Comparison of ENCODE assay signal across 1 cellular context in genomic region chr9:71816782-71817549, GRCh38.
TF ChIP-seq lines count a peak whose summit lies in the region.

No MANE protein-coding gene starts in this region.

TF ChIP-seq in WTC11, 78 proteins besides CTCF, POLR2A, EP300 and RAD21 (continued from another document):
- TF ChIP-seq, protein P1, sequence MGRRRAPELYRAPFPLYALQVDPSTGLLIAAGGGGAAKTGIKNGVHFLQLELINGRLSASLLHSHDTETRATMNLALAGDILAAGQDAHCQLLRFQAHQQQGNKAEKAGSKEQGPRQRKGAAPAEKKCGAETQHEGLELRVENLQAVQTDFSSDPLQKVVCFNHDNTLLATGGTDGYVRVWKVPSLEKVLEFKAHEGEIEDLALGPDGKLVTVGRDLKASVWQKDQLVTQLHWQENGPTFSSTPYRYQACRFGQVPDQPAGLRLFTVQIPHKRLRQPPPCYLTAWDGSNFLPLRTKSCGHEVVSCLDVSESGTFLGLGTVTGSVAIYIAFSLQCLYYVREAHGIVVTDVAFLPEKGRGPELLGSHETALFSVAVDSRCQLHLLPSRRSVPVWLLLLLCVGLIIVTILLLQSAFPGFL (CRISPR knock-in tag; IDR thresholded peaks at IDR 0.05; ENCODE audit: borderline replicate concordance) = no peak
